Comparison of ENCODE assay signal across 20 cellular contexts in the genomic region with DNA sequence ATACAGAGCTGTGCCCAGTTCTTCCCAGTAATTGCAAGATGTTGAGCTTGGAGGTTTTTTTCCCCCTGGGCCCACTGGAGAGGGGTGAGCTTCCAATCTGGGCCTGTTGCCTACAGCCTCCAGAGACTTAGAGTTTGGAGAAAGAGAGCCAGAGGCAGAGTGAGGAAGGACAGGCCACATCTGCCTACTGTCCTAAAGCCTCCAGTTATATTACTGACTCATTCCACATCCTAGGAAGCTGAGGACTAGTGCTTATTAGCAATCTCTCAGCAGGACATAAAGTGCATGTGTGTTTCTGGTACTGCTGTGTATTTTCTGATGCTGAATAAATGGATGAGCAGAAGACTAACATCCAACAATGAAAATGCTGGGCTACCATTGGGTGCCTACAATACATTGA.
A peak's percentile ranks its signal among the peaks of the same experiment; 100 is the strongest.
DNase-seq lines count a peak whose midpoint lies in the region; ATAC-seq and TF ChIP-seq lines count a peak whose summit lies in the region.
"Had no signal": no experiment of that assay in that cellular context is flagged by ENCODE, and none has a peak within 500 bp of the region (broad histone marks: within the 10 kb centered on the region; RNA-seq: fewer than 3 reads in every experiment).

No MANE protein-coding gene starts in this region.

- H3K27ac Mint-ChIP-seq in osteocyte (ENCODE audit: unreplicated experiment) (no peak overlapping the region), glutamatergic neuron (ENCODE audit: unreplicated experiment) (no peak overlapping the region), MCF 10A (ENCODE audit: low read depth, unreplicated experiment) (no peak overlapping the region)
- H3K27ac Mint-ChIP-seq: B cell, CD14-positive monocyte, H9 had no signal

- POLR2A ChIA-PET in MCF 10A (lab: Yijun Ruan, JAX): no interaction called here

- no peak for ATAC-seq in GM18870 (IDR thresholded peaks at IDR 0.05; ENCODE audit: unreplicated experiment)
- ATAC-seq: Right ventricle myocardium inferior had no signal

- H3K4me3 Mint-ChIP-seq in osteocyte (ENCODE audit: unreplicated experiment) (no peak overlapping the region), glutamatergic neuron (ENCODE audit: unreplicated experiment) (no peak overlapping the region), MCF 10A (ENCODE audit: unreplicated experiment) (no peak overlapping the region)
- H3K4me3 Mint-ChIP-seq: B cell, CD14-positive monocyte, H9 had no signal

- CTCF ChIA-PET in MCF 10A (lab: Yijun Ruan, JAX): interaction anchor here (0.5 to 0.9 kb wide), 2 partner anchors 11 to 234 kb away, joined by 3 to 4 read pairs; no protein-coding TSS in a partner anchor

- H3K9me3 Mint-ChIP-seq in osteocyte (ENCODE audit: unreplicated experiment) (peaks cover 18% of the 10 kb centered on the region), glutamatergic neuron (ENCODE audit: unreplicated experiment) (no peaks in the 10 kb centered on the region), MCF 10A (ENCODE audit: unreplicated experiment) (peaks cover 17% of the 10 kb centered on the region)

- TF ChIP-seq CTCF in osteocyte (IDR thresholded peaks at IDR 0.05) (no peak), glutamatergic neuron (IDR thresholded peaks at IDR 0.05; ENCODE audit: partially characterized antibody, unreplicated experiment) (no peak), MCF 10A (IDR thresholded peaks at IDR 0.05; ENCODE audit: unreplicated experiment) (no peak)

- DNase-seq in EH (ENCODE audit: low read depth): peak; percentile 44
- DNase-seq in HT1080 (ENCODE audit: low read depth): peak; percentile 48
- peak; percentile 10 for DNase-seq in ecto neural progenitor cell (ENCODE audit: low spot score)
- peak; percentile 46 for DNase-seq in osteocyte (ENCODE audit: extremely low spot score, unreplicated experiment)
- DNase-seq in glutamatergic neuron: no peak
- no peak for DNase-seq in MCF 10A (ENCODE audit: unreplicated experiment)
- DNase-seq: DMS53, EL, H9, KG1, NCI-H1105 treated with DMSO at 0.1 percent for 48 hours, NCI-H1694, NCI-H2081, NCI-H2171 treated with DMSO at 0.1 percent for 48 hours, NCI-H524 treated with DMSO at 0.1 percent for 48 hours, OCI-M1 had no signal

- no TSS peak for BruUV-seq in MCF 10A (replicated peaks; lab: Mats Ljungman, UMichigan)

- H3K36me3 Mint-ChIP-seq in osteocyte (ENCODE audit: unreplicated experiment) (peaks cover 2% of the 10 kb centered on the region), glutamatergic neuron (ENCODE audit: unreplicated experiment) (no peaks in the 10 kb centered on the region), MCF 10A (ENCODE audit: insufficient read depth, unreplicated experiment) (no peaks in the 10 kb centered on the region)
- H3K36me3 Mint-ChIP-seq: CD14-positive monocyte had no signal

- peaks cover 15% of the 10 kb centered on the region for H3K4me1 Mint-ChIP-seq in osteocyte (ENCODE audit: unreplicated experiment)
- no peaks in the 10 kb centered on the region for H3K4me1 Mint-ChIP-seq in glutamatergic neuron (ENCODE audit: low read depth, unreplicated experiment)
- peaks cover 17% of the 10 kb centered on the region for H3K4me1 Mint-ChIP-seq in MCF 10A (ENCODE audit: insufficient read depth, unreplicated experiment)
- H3K4me1 Mint-ChIP-seq: B cell, CD14-positive monocyte, H9 had no signal

- intact Hi-C loops in MCF 10A (cut with micrococcal nuclease): no loop called here

- H3K27me3 Mint-ChIP-seq in osteocyte (ENCODE audit: unreplicated experiment) (no peaks in the 10 kb centered on the region), glutamatergic neuron (ENCODE audit: unreplicated experiment) (peaks cover 2% of the 10 kb centered on the region), MCF 10A (ENCODE audit: insufficient read depth, unreplicated experiment) (no peaks in the 10 kb centered on the region)
- H3K27me3 Mint-ChIP-seq: B cell had no signal

Comparison
In these comparisons a context has a peak if more than half of its experiments do, and no peak if none do; other contexts are left out.
1. DNase-seq: peak in EH (single experiment), HT1080 (single experiment), ecto neural progenitor cell (single experiment) and osteocyte (single experiment); none in glutamatergic neuron (single experiment) and MCF 10A (single experiment).